Comparison of ENCODE assay signal across 31 cellular contexts in genomic region chr10:52959810-52960209, GRCh38.
"Had no signal": no experiment of that assay in that cellular context is flagged by ENCODE, and none has a peak within 500 bp of the region (broad histone marks: within the 10 kb centered on the region; RNA-seq: fewer than 3 reads in every experiment).

No MANE protein-coding gene starts in this region.

- H3K9me3 Mint-ChIP-seq: natural killer cell had no signal

- H3K36me3 ChIP-seq: esophagus squamous epithelium, heart right ventricle, lower lobe of right lung, neutrophil, pancreas, prostate gland, right atrium auricular region, suprapubic skin, transverse colon, upper lobe of right lung, uterus had no signal

- H3K9me3 ChIP-seq: esophagus squamous epithelium, heart right ventricle, lower lobe of right lung, neutrophil, pancreas, prostate gland, right atrium auricular region, suprapubic skin, transverse colon, upper lobe of right lung, uterus had no signal

- H3K36me3 Mint-ChIP-seq: natural killer cell had no signal

- H3K4me1 ChIP-seq: heart right ventricle, lower lobe of right lung, pancreas, prostate gland, right atrium auricular region, suprapubic skin, transverse colon, upper lobe of right lung, uterus had no signal

- H3K4me3 ChIP-seq: esophagus squamous epithelium, heart right ventricle, lower lobe of right lung, pancreas, prostate gland, right atrium auricular region, smooth muscle cell, suprapubic skin, transverse colon, upper lobe of right lung, uterus had no signal

- H3K27me3 Mint-ChIP-seq: effector memory CD8-positive, alpha-beta T cell; stimulated activated naive CD8-positive, alpha-beta T cell treated with anti-CD3 and anti-CD28 coated beads, Interleukin-15, amount 100 ng/mL, for 72 hours had no signal

- H3K4me1 Mint-ChIP-seq: immature natural killer cell; natural killer cell; stimulated activated naive CD8-positive, alpha-beta T cell treated with anti-CD3 and anti-CD28 coated beads, Interleukin-15, amount 100 ng/mL, for 72 hours had no signal

- H3K27me3 ChIP-seq: esophagus squamous epithelium, heart right ventricle, neutrophil, pancreas, right atrium auricular region, suprapubic skin, transverse colon, upper lobe of right lung, uterus had no signal

- ATAC-seq: effector memory CD8-positive, alpha-beta T cell; heart right ventricle; left colon; left ventricle myocardium superior; lower lobe of right lung; natural killer cell; pancreas; sciatic nerve; stimulated activated naive CD8-positive, alpha-beta T cell treated with anti-CD3 and anti-CD28 coated beads, Interleukin-15, amount 100 ng/mL, for 72 hours; upper lobe of right lung had no signal

- H3K4me3 Mint-ChIP-seq: effector memory CD8-positive, alpha-beta T cell; immature natural killer cell; natural killer cell; stimulated activated naive CD8-positive, alpha-beta T cell treated with anti-CD3 and anti-CD28 coated beads, Interleukin-15, amount 100 ng/mL, for 72 hours had no signal

- DNase-seq: cortex of kidney; effector memory CD8-positive, alpha-beta T cell; erythroblast; esophagus squamous epithelium; foreskin melanocyte; glutamatergic neuron; heart right ventricle; hippocampal formation; immature natural killer cell; islet precursor cell; kidney glomerular epithelial cell; left colon; left ventricle myocardium superior; lower lobe of right lung; natural killer cell; pancreas; stimulated activated CD4-positive, alpha-beta T cell treated with anti-CD3 and anti-CD28 coated beads, Interleukin-12 subunit alpha, Interleukin-12 subunit beta, amount 100 ng/mL, for 4 hours; stimulated activated CD4-positive, alpha-beta T cell treated with anti-CD3 and anti-CD28 coated beads, Interleukin-1b, Interleukin-23, amount 100 ng/mL, for 48 hours; stimulated activated CD4-positive, alpha-beta T cell treated with anti-CD3 and anti-CD28 coated beads, Interleukin-4, amount 100 ng/mL, for 1 hour; stimulated activated CD8-positive, alpha-beta memory T cell treated with anti-CD3 and anti-CD28 coated beads, Interleukin-4, amount 100 ng/mL, for 48 hours; stimulated activated naive CD4-positive, alpha-beta T cell; stimulated activated naive CD8-positive, alpha-beta T cell treated with anti-CD3 and anti-CD28 coated beads, Interleukin-15, amount 100 ng/mL, for 72 hours; transverse colon; upper lobe of right lung; uterus had no signal

- H3K27ac Mint-ChIP-seq: effector memory CD8-positive, alpha-beta T cell; immature natural killer cell; natural killer cell; stimulated activated naive CD8-positive, alpha-beta T cell treated with anti-CD3 and anti-CD28 coated beads, Interleukin-15, amount 100 ng/mL, for 72 hours had no signal

- H3K27ac ChIP-seq: esophagus squamous epithelium, heart right ventricle, lower lobe of right lung, neutrophil, pancreas, prostate gland, right atrium auricular region, suprapubic skin, transverse colon, upper lobe of right lung, uterus had no signal
